ENCODE assay signal across 1 cellular context in genomic region chr11:134267966-134268365, GRCh38.
TF ChIP-seq lines count a peak whose summit lies in the region.

No MANE protein-coding gene starts in this region.

TF ChIP-seq in H1, 55 proteins besides CTCF, POLR2A, EP300 and RAD21:
- no peak for TF ChIP-seq BACH1 (IDR thresholded peaks at IDR 0.05; ENCODE audit: low read length)
- no peak for TF ChIP-seq KDM4A (IDR thresholded peaks at IDR 0.05; ENCODE audit: low read depth, low read length, severe bottlenecking)
- TF ChIP-seq YY1 (IDR thresholded peaks at IDR 0.05; ENCODE audit: low read depth, low read length), result no peak
- no peak for TF ChIP-seq TBP (IDR thresholded peaks at IDR 0.05; ENCODE audit: low read depth, low read length)
- TF ChIP-seq ATF3 (IDR thresholded peaks at IDR 0.05; ENCODE audit: insufficient read depth, low read depth, low read length), result no peak
- TF ChIP-seq HDAC6 (IDR thresholded peaks at IDR 0.05; ENCODE audit: low read depth, low read length), result no peak
- TF ChIP-seq MAX (IDR thresholded peaks at IDR 0.05), result no peak
- no peak for TF ChIP-seq TEAD4 (IDR thresholded peaks at IDR 0.05; ENCODE audit: low read depth, low read length)
- TF ChIP-seq E2F6 (IDR thresholded peaks at IDR 0.05), result no peak
- TF ChIP-seq JUND (IDR thresholded peaks at IDR 0.05; ENCODE audit: low read length), result no peak
- TF ChIP-seq NRF1 (IDR thresholded peaks at IDR 0.05; ENCODE audit: low read depth, low read length), result no peak
- no peak for TF ChIP-seq CHD7 (IDR thresholded peaks at IDR 0.05; ENCODE audit: insufficient replicate concordance, low read length)
- no peak for TF ChIP-seq SRF (IDR thresholded peaks at IDR 0.05; ENCODE audit: low read depth, low read length)
- no peak for TF ChIP-seq CHD1 (IDR thresholded peaks at IDR 0.05; ENCODE audit: low read depth, low read length)
